Comparison of ENCODE assay signal across 9 cellular contexts in genomic region chr2:48356701-48357322, GRCh38.
DNase-seq lines count a peak whose midpoint lies in the region; ATAC-seq and TF ChIP-seq lines count a peak whose summit lies in the region.
"Had no signal": no experiment of that assay in that cellular context is flagged by ENCODE, and none has a peak within 500 bp of the region (broad histone marks: within the 10 kb centered on the region; RNA-seq: fewer than 3 reads in every experiment).

No MANE protein-coding gene starts in this region.

- H3K27ac Mint-ChIP-seq in nephron progenitor cell, result peak overlapping the region; percentile 69

- H3K4me1 Mint-ChIP-seq in nephron progenitor cell, result peaks cover 16% of the 10 kb centered on the region

- H3K27ac ChIP-seq in VCaP, result peak overlapping the region; percentile 19; the same call in 1 of the 2 replicates

- peak; percentile 69 for ATAC-seq in GM19463 (IDR thresholded peaks at IDR 0.05; ENCODE audit: unreplicated experiment)
- ATAC-seq in HG03571 (IDR thresholded peaks at IDR 0.05; ENCODE audit: unreplicated experiment), result peak; percentile 63

- H3K27me3 Mint-ChIP-seq in nephron progenitor cell (ENCODE audit: low read depth, poor library complexity), result no peaks in the 10 kb centered on the region

- H3K9me3 Mint-ChIP-seq in nephron progenitor cell, result peaks cover 49% of the 10 kb centered on the region

- peak; percentile 58 for DNase-seq in EH (ENCODE audit: low read depth)
- no peak for DNase-seq in nephron progenitor cell
- no peak for DNase-seq in D341Med (ENCODE audit: low spot score)
- DNase-seq in GOT3 (lab: John Stamatoyannopoulos, UW), result no peak
- no peak for DNase-seq in activated CD4-positive, alpha-beta T cell treated with anti-CD3 and anti-CD28 coated beads for 1 hour
- DNase-seq: left cardiac atrium had no signal

- no peak overlapping the region for H3K4me3 Mint-ChIP-seq in nephron progenitor cell

- H3K36me3 Mint-ChIP-seq in nephron progenitor cell (ENCODE audit: low read depth), result peaks cover 72% of the 10 kb centered on the region

- no peak for TF ChIP-seq CTCF in VCaP (conservative IDR thresholded peaks at IDR 0.05)
- no peak for TF ChIP-seq CTCF in nephron progenitor cell (IDR thresholded peaks at IDR 0.05)
